Comparison of ENCODE assay signal across 1 cellular context in the genomic region with DNA sequence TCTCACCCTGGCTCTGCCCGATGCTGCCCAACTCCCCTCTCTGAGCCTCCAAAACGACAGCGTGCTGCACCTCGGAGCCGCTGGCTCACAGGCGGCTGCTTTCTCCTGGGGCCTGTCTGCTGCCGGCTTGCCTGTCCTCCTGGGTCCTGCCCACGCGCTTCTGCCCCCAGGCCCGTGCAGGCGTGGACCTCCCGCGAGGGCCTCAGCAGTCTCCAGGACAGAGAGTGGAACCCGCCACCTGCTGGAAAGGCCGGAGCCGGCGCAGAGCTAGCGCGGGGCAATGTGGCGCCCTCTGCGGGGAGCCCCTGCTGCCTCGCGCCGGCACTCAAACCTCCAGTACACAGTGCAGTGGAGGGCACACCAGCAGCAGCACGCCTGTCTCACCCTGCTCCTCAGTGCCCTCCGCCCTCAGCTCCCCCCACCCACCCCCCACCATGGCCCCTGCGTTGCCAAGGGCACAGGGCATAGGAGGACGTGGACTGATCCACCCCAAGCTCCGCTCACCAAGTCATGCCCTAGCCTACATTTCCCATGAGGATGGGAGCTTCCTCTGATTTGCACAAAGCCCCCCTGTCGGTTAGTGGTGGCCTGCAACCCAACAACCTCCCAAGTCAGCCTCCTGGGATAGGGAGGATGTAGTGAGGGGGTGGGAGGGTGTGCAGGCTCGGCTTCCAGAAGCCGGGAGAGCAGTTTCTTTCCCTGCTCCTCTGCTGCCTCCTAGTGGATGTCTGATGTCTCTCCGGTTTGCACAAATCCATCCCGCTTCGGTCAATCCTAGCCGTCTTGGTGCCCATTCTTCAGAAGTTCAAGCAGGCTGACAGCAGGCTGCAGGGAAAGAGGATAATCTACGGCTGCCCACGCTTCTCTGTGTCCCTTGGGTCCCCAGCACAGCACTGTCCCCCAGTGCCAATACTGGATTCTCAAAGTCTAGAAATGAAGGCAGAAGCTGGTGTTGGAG.
TF ChIP-seq lines count a peak whose summit lies in the region.

No MANE protein-coding gene starts in this region.

TF ChIP-seq in HepG2, 621 proteins besides CTCF, POLR2A, EP300 and RAD21 (continued from another document and continues in another):
- TF ChIP-seq USF2 (IDR thresholded peaks at IDR 0.05; ENCODE audit: low read depth, low read length) (no peak), USF2 (CRISPR knock-in tag; IDR thresholded peaks at IDR 0.05; ENCODE audit: borderline replicate concordance) (no peak), FOXA1 (IDR thresholded peaks at IDR 0.05) (no peak), FOXA1 (CRISPR knock-in tag; IDR thresholded peaks at IDR 0.05) (0 out of 2 replicates have a peak, but pooled peaks have one; percentile 6), HNRNPK (IDR thresholded peaks at IDR 0.05; ENCODE audit: low read depth, low read length, poor library complexity, severe bottlenecking) (peak; percentile 38), KDM5B (CRISPR knock-in tag; IDR thresholded peaks at IDR 0.05; ENCODE audit: borderline replicate concordance) (peak; percentile 58; the same call in 1 of the 2 replicates), HIVEP1 (CRISPR knock-in tag; IDR thresholded peaks at IDR 0.05) (no peak), ZFP37 (CRISPR knock-in tag; IDR thresholded peaks at IDR 0.05; ENCODE audit: borderline replicate concordance) (no peak), DR1 (CRISPR knock-in tag; IDR thresholded peaks at IDR 0.05) (no peak; the same call in 1 of the 2 replicates), ZBTB2 (CRISPR knock-in tag; IDR thresholded peaks at IDR 0.05; ENCODE audit: low read depth) (no peak), HNRNPLL (IDR thresholded peaks at IDR 0.05; ENCODE audit: low read depth, low read length, poor library complexity, severe bottlenecking) (peak; percentile 62), E2F1 (CRISPR knock-in tag; IDR thresholded peaks at IDR 0.05) (no peak), ZNF383 (CRISPR knock-in tag; IDR thresholded peaks at IDR 0.05; ENCODE audit: borderline replicate concordance) (no peak), TIGD3 (CRISPR knock-in tag; IDR thresholded peaks at IDR 0.05; ENCODE audit: borderline replicate concordance) (no peak), MTA1 (CRISPR knock-in tag; IDR thresholded peaks at IDR 0.05; ENCODE audit: borderline replicate concordance) (0 out of 2 replicates have a peak, but pooled peaks have one; percentile 31), ELF3 (CRISPR knock-in tag; IDR thresholded peaks at IDR 0.05) (peak; percentile 45), HDAC2 (CRISPR knock-in tag; IDR thresholded peaks at IDR 0.05) (no peak), ZBTB7B (CRISPR knock-in tag; IDR thresholded peaks at IDR 0.05) (peak; percentile 54; the same call in 1 of the 2 replicates), SUZ12 (IDR thresholded peaks at IDR 0.05; ENCODE audit: low read depth, low read length) (no peak), ZNF687 (CRISPR knock-in tag; IDR thresholded peaks at IDR 0.05) (peak; percentile 89), U2AF1 (optimal IDR thresholded peaks at IDR 0.05; ENCODE audit: low read depth, low read length) (peak; percentile 33), TAF1 (CRISPR knock-in tag; IDR thresholded peaks at IDR 0.05) (peak; percentile 25; the same call in 1 of the 2 replicates), ZNF772 (CRISPR knock-in tag; IDR thresholded peaks at IDR 0.05) (peak; percentile 29), ZNF616 (CRISPR knock-in tag; IDR thresholded peaks at IDR 0.05; ENCODE audit: low read depth) (0 out of 2 replicates have a peak, but pooled peaks have one; percentile 72), ZNF777 (CRISPR knock-in tag; IDR thresholded peaks at IDR 0.05) (peak; percentile 81), ZNF552 (CRISPR knock-in tag; IDR thresholded peaks at IDR 0.05; ENCODE audit: borderline replicate concordance) (0 out of 2 replicates have a peak, but pooled peaks have one; percentile 27)
- TF ChIP-seq, protein P1, sequence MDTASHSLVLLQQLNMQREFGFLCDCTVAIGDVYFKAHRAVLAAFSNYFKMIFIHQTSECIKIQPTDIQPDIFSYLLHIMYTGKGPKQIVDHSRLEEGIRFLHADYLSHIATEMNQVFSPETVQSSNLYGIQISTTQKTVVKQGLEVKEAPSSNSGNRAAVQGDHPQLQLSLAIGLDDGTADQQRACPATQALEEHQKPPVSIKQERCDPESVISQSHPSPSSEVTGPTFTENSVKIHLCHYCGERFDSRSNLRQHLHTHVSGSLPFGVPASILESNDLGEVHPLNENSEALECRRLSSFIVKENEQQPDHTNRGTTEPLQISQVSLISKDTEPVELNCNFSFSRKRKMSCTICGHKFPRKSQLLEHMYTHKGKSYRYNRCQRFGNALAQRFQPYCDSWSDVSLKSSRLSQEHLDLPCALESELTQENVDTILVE (CRISPR knock-in tag; IDR thresholded peaks at IDR 0.05): no peak
- TF ChIP-seq, protein P2, sequence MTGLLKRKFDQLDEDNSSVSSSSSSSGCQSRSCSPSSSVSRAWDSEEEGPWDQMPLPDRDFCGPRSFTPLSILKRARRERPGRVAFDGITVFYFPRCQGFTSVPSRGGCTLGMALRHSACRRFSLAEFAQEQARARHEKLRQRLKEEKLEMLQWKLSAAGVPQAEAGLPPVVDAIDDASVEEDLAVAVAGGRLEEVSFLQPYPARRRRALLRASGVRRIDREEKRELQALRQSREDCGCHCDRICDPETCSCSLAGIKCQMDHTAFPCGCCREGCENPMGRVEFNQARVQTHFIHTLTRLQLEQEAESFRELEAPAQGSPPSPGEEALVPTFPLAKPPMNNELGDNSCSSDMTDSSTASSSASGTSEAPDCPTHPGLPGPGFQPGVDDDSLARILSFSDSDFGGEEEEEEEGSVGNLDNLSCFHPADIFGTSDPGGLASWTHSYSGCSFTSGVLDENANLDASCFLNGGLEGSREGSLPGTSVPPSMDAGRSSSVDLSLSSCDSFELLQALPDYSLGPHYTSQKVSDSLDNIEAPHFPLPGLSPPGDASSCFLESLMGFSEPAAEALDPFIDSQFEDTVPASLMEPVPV (CRISPR knock-in tag; IDR thresholded peaks at IDR 0.05): peak; percentile 48; the same call in 1 of the 2 replicates
- TF ChIP-seq, protein P3, sequence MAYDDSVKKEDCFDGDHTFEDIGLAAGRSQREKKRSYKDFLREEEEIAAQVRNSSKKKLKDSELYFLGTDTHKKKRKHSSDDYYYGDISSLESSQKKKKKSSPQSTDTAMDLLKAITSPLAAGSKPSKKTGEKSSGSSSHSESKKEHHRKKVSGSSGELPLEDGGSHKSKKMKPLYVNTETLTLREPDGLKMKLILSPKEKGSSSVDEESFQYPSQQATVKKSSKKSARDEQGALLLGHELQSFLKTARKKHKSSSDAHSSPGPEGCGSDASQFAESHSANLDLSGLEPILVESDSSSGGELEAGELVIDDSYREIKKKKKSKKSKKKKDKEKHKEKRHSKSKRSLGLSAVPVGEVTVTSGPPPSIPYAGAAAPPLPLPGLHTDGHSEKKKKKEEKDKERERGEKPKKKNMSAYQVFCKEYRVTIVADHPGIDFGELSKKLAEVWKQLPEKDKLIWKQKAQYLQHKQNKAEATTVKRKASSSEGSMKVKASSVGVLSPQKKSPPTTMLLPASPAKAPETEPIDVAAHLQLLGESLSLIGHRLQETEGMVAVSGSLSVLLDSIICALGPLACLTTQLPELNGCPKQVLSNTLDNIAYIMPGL (CRISPR knock-in tag; IDR thresholded peaks at IDR 0.05; ENCODE audit: borderline replicate concordance in 1 of 2, low read depth in 1 of 2): peak; percentile 88 to 98; a peak in 3 of 4 replicates
- TF ChIP-seq, protein P4, sequence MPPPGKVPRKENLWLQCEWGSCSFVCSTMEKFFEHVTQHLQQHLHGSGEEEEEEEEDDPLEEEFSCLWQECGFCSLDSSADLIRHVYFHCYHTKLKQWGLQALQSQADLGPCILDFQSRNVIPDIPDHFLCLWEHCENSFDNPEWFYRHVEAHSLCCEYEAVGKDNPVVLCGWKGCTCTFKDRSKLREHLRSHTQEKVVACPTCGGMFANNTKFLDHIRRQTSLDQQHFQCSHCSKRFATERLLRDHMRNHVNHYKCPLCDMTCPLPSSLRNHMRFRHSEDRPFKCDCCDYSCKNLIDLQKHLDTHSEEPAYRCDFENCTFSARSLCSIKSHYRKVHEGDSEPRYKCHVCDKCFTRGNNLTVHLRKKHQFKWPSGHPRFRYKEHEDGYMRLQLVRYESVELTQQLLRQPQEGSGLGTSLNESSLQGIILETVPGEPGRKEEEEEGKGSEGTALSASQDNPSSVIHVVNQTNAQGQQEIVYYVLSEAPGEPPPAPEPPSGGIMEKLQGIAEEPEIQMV (CRISPR knock-in tag; IDR thresholded peaks at IDR 0.05; ENCODE audit: low read depth): no peak
